ENCODE assay signal across 11 cellular contexts in the genomic region with DNA sequence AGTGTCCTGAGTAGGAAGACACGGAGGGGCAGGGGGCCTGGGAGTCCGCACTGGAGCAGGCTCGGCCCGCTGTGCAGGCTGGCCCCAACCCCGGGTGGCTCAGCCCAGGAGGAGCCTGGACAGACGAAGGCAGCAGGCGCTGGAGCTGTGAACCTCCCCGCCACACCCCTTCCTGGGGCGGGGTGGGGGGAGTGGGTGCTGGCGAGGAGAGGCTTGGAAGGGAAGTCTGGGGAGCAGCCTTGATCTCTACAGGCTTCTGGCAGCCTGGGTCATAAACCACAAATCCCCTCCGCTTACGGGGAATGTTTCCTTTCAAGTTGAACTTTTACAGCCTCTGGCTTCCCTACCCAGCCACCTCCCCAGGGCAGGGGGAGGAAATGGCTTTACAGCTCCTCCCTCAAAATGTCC. TPM values are rescaled to one million over a fixed set of nuclear protein-coding genes. Genes with fewer than 3 reads are reported as not detected.
DNase-seq lines count a peak whose midpoint lies in the region; ATAC-seq and TF ChIP-seq lines count a peak whose summit lies in the region.
"Had no signal": no experiment of that assay in that cellular context is flagged by ENCODE, and none has a peak within 500 bp of the region (broad histone marks: within the 10 kb centered on the region; RNA-seq: fewer than 3 reads in every experiment).

No MANE protein-coding gene starts in this region.

- H3K27me3 ChIP-seq in osteoblast (ENCODE audit: insufficient read depth, low read length): peaks cover 37% of the 10 kb centered on the region
- peaks cover 53% of the 10 kb centered on the region for H3K27me3 ChIP-seq in lower lobe of right lung (ENCODE audit: low read depth)

- TF ChIP-seq CTCF in osteoblast (IDR thresholded peaks at IDR 0.05; ENCODE audit: extremely low read depth, low read depth, low read length) (no peak), lower lobe of right lung (IDR thresholded peaks at IDR 0.05) (no peak)

- no peak for TF ChIP-seq POLR2A in erythroblast (IDR thresholded peaks at IDR 0.05; ENCODE audit: low read length)

- H3K4me3 ChIP-seq in osteoblast (ENCODE audit: insufficient read depth, low read length): no peak overlapping the region
- no peak overlapping the region for H3K4me3 ChIP-seq in lower lobe of right lung

- ATAC-seq in HG03097 (IDR thresholded peaks at IDR 0.05; ENCODE audit: low FRiP score, unreplicated experiment): no peak
- ATAC-seq in GM18520 (IDR thresholded peaks at IDR 0.05; ENCODE audit: unreplicated experiment): no peak
- ATAC-seq in lower lobe of right lung: no peak

- in situ Hi-C loops in G401 (cut with HindIII; ENCODE audit: low sequenced_read_pairs): no loop called here

- no peak overlapping the region for H2AFZ ChIP-seq in osteoblast (ENCODE audit: low read length)

- H3K27ac ChIP-seq in osteoblast (ENCODE audit: low read depth, low read length): no peak overlapping the region
- no peak overlapping the region for H3K27ac ChIP-seq in lower lobe of right lung

- intact Hi-C loops in lower lobe of right lung (cut with DNase I): no loop called here

- no peaks in the 10 kb centered on the region for H3K9me3 ChIP-seq in osteoblast (ENCODE audit: low read depth, low read length)
- H3K9me3 ChIP-seq in lower lobe of right lung: no peaks in the 10 kb centered on the region

- no peak overlapping the region for H3K4me2 ChIP-seq in osteoblast (ENCODE audit: insufficient read depth, low read length)

- H3K36me3 ChIP-seq in osteoblast (ENCODE audit: insufficient read depth, low read length) (no peaks in the 10 kb centered on the region), lower lobe of right lung (no peaks in the 10 kb centered on the region)

- H3K79me2 ChIP-seq in osteoblast (ENCODE audit: insufficient read depth, low read length): no peaks in the 10 kb centered on the region

- no peaks in the 10 kb centered on the region for H4K20me1 ChIP-seq in osteoblast (ENCODE audit: insufficient read depth, low read length)

- peak; percentile 19 for DNase-seq in G401 (ENCODE audit: low spot score)
- peak; percentile 76 for DNase-seq in NCI-H69 (lab: John Stamatoyannopoulos, UW)
- DNase-seq in erythroblast (lab: John Stamatoyannopoulos, UW): peak; percentile 54 to 62
- DNase-seq in osteoblast (ENCODE audit: insufficient read length, low spot score, missing footprints): peak; percentile 92
- DNase-seq in lower lobe of right lung: no peak
- DNase-seq in activated CD8-positive, alpha-beta memory T cell treated with anti-CD3 and anti-CD28 coated beads, Interleukin-2, amount 50 U/mL, for 4 hours: no peak
- DNase-seq: activated CD4-positive, alpha-beta memory T cell treated with anti-CD3 and anti-CD28 coated beads, Interleukin-2, amount 10 ng/mL, durations not matched to agents 7 days and 5 days; cerebellar nuclear complex; stimulated activated CD4-positive, alpha-beta T cell treated with anti-CD3 and anti-CD28 coated beads, Interleukin-2, amount 100 ng/mL, for 48 hours had no signal

- no peaks in the 10 kb centered on the region for H3K4me1 ChIP-seq in osteoblast (ENCODE audit: insufficient read depth, low read length)
- H3K4me1 ChIP-seq in lower lobe of right lung: peaks cover 10% of the 10 kb centered on the region

RNA-seq across cellular contexts. Expression of a gene that starts 19.7 kb away (rescaled TPM):
- total RNA-seq in G401 (2014; rRNA removed; shearing (Covaris generic)): 18.2 and 18.7 TPM in 2 replicates
- total RNA-seq in osteoblast (not detected in 2 replicates), lower lobe of right lung (not detected)

Comparison
In these comparisons a context has a peak if more than half of its experiments do, and no peak if none do; other contexts are left out.
1. DNase-seq: peak in G401 (single experiment), NCI-H69 (single experiment), erythroblast (2 of 2) and osteoblast (single experiment); none in lower lobe of right lung (single experiment) and activated CD8-positive, alpha-beta memory T cell treated with anti-CD3 and anti-CD28 coated beads, Interleukin-2, amount 50 U/mL, for 4 hours (single experiment).
2. RNA of a gene that starts 19.7 kb away (total RNA-seq): 18.2 to 18.7 TPM in G401; not detected in lower lobe of right lung (single experiment) and not detected in osteoblast; every median in the first group is over 10 times any median in the second.